ENCODE assay signal across 20 cellular contexts in the genomic region with DNA sequence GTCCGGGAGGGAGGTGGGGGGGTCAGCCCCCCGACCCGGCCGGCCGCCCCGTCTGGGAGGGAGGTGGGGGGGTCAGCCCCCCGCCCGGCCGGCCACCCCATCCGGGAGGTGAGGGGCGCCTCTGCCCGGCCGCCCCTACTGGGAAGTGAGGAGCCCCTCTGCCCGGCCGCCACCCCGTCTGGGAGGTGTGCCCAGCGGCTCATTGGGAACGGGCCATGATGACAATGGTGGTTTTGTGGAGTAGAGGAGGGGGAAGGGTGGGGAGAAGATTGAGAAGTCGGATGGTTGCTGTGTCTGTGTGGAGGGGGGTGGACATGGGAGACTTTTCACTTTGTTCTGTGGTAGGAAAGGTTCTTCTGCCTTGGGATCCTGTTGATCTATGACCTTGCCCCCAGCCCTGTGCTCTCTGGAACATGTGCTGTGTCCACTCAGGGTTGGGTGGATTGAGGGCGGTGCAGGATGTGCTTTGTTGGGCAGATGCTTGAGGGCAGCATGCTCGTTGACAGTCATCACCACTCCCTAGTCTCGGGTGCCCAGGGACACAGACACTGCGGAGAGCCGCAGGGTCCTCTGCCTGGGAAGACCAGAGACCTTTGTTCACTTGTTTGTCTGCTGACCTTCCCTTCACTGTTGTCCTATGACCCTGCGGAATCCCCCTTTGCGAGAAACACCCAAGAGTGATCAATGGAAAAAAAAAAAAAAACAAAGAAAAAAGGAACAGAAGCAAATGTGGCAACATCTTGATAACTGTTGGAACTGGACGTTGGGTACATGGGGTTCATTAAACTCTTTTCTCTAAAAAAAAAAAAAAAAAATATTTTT. TPM values are rescaled to one million over a fixed set of nuclear protein-coding genes. Genes with fewer than 3 reads are reported as not detected.
DNase-seq lines count a peak whose midpoint lies in the region; ATAC-seq and TF ChIP-seq lines count a peak whose summit lies in the region.
"Had no signal": no experiment of that assay in that cellular context is flagged by ENCODE, and none has a peak within 500 bp of the region (broad histone marks: within the 10 kb centered on the region; RNA-seq: fewer than 3 reads in every experiment).

No MANE protein-coding gene starts in this region.

- H3K9me2 ChIP-seq in OCI-LY7 (ENCODE audit: insufficient read depth, low read length), result no peaks in the 10 kb centered on the region

- no peak overlapping the region for H3K4me3 Mint-ChIP-seq in natural killer cell treated with Interleukin-12 subunit alpha and Interleukin-12 subunit beta and Interleukin-15 and Interleukin-18, amount 100 ng/mL, for 72 hours
- H3K4me3 Mint-ChIP-seq in natural killer cell, result no peak overlapping the region
- no peak overlapping the region for H3K4me3 Mint-ChIP-seq in glutamatergic neuron (ENCODE audit: unreplicated experiment)
- H3K4me3 Mint-ChIP-seq: B cell; CD8-positive, alpha-beta T cell; HFFc6 had no signal

- no peak for ATAC-seq in natural killer cell treated with Interleukin-12 subunit alpha and Interleukin-12 subunit beta and Interleukin-15 and Interleukin-18, amount 100 ng/mL, for 72 hours
- no peak for ATAC-seq in natural killer cell
- no peak for ATAC-seq in HG03520 (IDR thresholded peaks at IDR 0.05; ENCODE audit: unreplicated experiment)
- ATAC-seq in HG03139 (IDR thresholded peaks at IDR 0.05; ENCODE audit: unreplicated experiment), result no peak
- ATAC-seq: CD8-positive, alpha-beta T cell; HCT116 had no signal

- H3K4me1 Mint-ChIP-seq in natural killer cell treated with Interleukin-12 subunit alpha and Interleukin-12 subunit beta and Interleukin-15 and Interleukin-18, amount 100 ng/mL, for 72 hours (ENCODE audit: low read depth in 2 of 2), result no peaks in the 10 kb centered on the region
- H3K4me1 Mint-ChIP-seq in natural killer cell (no peaks in the 10 kb centered on the region), glutamatergic neuron (ENCODE audit: low read depth, unreplicated experiment) (peaks cover 16% of the 10 kb centered on the region)
- H3K4me1 Mint-ChIP-seq: B cell had no signal

- H3K4me2 ChIP-seq in OCI-LY7 (ENCODE audit: low read length), result no peak overlapping the region

- H3K27ac ChIP-seq in OCI-LY7 (ENCODE audit: low read depth, low read length, poor library complexity, severe bottlenecking), result no peak overlapping the region
- H3K27ac ChIP-seq: BLaER1 treated with 17β-estradiol and CSF1 and Interleukin-3, amounts not matched to agents 10 nM and 100 nM; HL-60 had no signal

- no peaks in the 10 kb centered on the region for H3K79me2 ChIP-seq in OCI-LY7 (ENCODE audit: insufficient read depth, low read depth, low read length)

- intact Hi-C loops in natural killer cell (cut with micrococcal nuclease) (no loop called here), OCI-LY7 (cut with micrococcal nuclease; ENCODE audit: unreplicated experiment) (no loop called here)

- CTCF ChIA-PET in OCI-LY7 (lab: Charles Lee; ENCODE audit: unreplicated experiment), result no interaction called here

- no peaks in the 10 kb centered on the region for H3K9me3 ChIP-seq in OCI-LY7 (ENCODE audit: low read length)

- no TSS peak for BruUV-seq in OCI-LY7 (replicated peaks; lab: Mats Ljungman, UMichigan)

- H3K4me3 ChIP-seq in OCI-LY7 (ENCODE audit: low read depth, low read length, poor library complexity, severe bottlenecking), result no peak overlapping the region
- H3K4me3 ChIP-seq: BLaER1 treated with 17β-estradiol and CSF1 and Interleukin-3, amounts not matched to agents 10 nM and 100 nM; K562 had no signal

- no peaks in the 10 kb centered on the region for H4K20me1 ChIP-seq in OCI-LY7 (ENCODE audit: insufficient read depth, low read length)
- H4K20me1 ChIP-seq: BLaER1 treated with 17β-estradiol and CSF1 and Interleukin-3, amounts not matched to agents 10 nM and 100 nM had no signal

- H3K9me3 Mint-ChIP-seq in natural killer cell treated with Interleukin-12 subunit alpha and Interleukin-12 subunit beta and Interleukin-15 and Interleukin-18, amount 100 ng/mL, for 72 hours, result no peaks in the 10 kb centered on the region
- H3K9me3 Mint-ChIP-seq in natural killer cell (no peaks in the 10 kb centered on the region), glutamatergic neuron (ENCODE audit: unreplicated experiment) (peaks cover 15% of the 10 kb centered on the region)
- H3K9me3 Mint-ChIP-seq: CD8-positive, alpha-beta T cell; HFFc6 had no signal

- no peak overlapping the region for H3K27ac Mint-ChIP-seq in natural killer cell treated with Interleukin-12 subunit alpha and Interleukin-12 subunit beta and Interleukin-15 and Interleukin-18, amount 100 ng/mL, for 72 hours
- H3K27ac Mint-ChIP-seq in natural killer cell (no peak overlapping the region), glutamatergic neuron (ENCODE audit: unreplicated experiment) (peak overlapping the region; percentile 92)
- H3K27ac Mint-ChIP-seq: B cell; CD8-positive, alpha-beta T cell; HFFc6 had no signal

- no peak overlapping the region for H2AFZ ChIP-seq in OCI-LY7 (ENCODE audit: low read length)

- DNase-seq in natural killer cell treated with Interleukin-12 subunit alpha and Interleukin-12 subunit beta and Interleukin-15 and Interleukin-18, amount 100 ng/mL, for 72 hours (ENCODE audit: low spot score), result peak; percentile 16
- DNase-seq in natural killer cell (no peak), glutamatergic neuron (no peak), myocyte (ENCODE audit: low read depth) (peak; percentile 9), OCI-LY7 (ENCODE audit: low spot score) (no peak)
- DNase-seq: 8988T; CD8-positive, alpha-beta T cell; DMS79; GDM1; GOT3; H7; HFFc6; IMR-90 had no signal

- no peaks in the 10 kb centered on the region for H3K36me3 ChIP-seq in OCI-LY7 (ENCODE audit: insufficient read depth, low read length)
- H3K36me3 ChIP-seq: BLaER1 treated with 17β-estradiol and CSF1 and Interleukin-3, amounts not matched to agents 10 nM and 100 nM had no signal

- no peaks in the 10 kb centered on the region for H3K36me3 Mint-ChIP-seq in natural killer cell treated with Interleukin-12 subunit alpha and Interleukin-12 subunit beta and Interleukin-15 and Interleukin-18, amount 100 ng/mL, for 72 hours
- H3K36me3 Mint-ChIP-seq in natural killer cell (no peaks in the 10 kb centered on the region), glutamatergic neuron (ENCODE audit: unreplicated experiment) (peaks cover 10% of the 10 kb centered on the region)

- H3K4me1 ChIP-seq in OCI-LY7 (ENCODE audit: insufficient read depth, low read length, poor library complexity, severe bottlenecking), result peaks cover 5% of the 10 kb centered on the region

- POLR2A ChIA-PET in OCI-LY7 (lab: Charles Lee), result no interaction called here

- TF ChIP-seq CTCF in natural killer cell (IDR thresholded peaks at IDR 0.05) (no peak), glutamatergic neuron (IDR thresholded peaks at IDR 0.05; ENCODE audit: partially characterized antibody, unreplicated experiment) (no peak), OCI-LY7 (conservative IDR thresholded peaks at IDR 0.05; ENCODE audit: low read length) (no peak)

- H3K27me3 Mint-ChIP-seq in natural killer cell treated with Interleukin-12 subunit alpha and Interleukin-12 subunit beta and Interleukin-15 and Interleukin-18, amount 100 ng/mL, for 72 hours, result no peaks in the 10 kb centered on the region
- H3K27me3 Mint-ChIP-seq in natural killer cell (ENCODE audit: low read depth in 2 of 2) (no peaks in the 10 kb centered on the region), glutamatergic neuron (ENCODE audit: unreplicated experiment) (peaks cover 12% of the 10 kb centered on the region)
- H3K27me3 Mint-ChIP-seq: B cell had no signal

RNA-seq across cellular contexts. Expression of a gene that starts 15.7 kb away (rescaled TPM):
- 100 to 1,000 TPM in 1 of 2 donors, 10 to 100 TPM in 1; 45.4 to 123 TPM for total RNA-seq in natural killer cell treated with Interleukin-12 subunit alpha and Interleukin-12 subunit beta and Interleukin-15 and Interleukin-18, amount 100 ng/mL, for 72 hours
- total RNA-seq in natural killer cell, result 1 to 10 TPM; 4.6 to 5.6 (median 4.7) TPM
- total RNA-seq in glutamatergic neuron (ENCODE audit: unreplicated experiment), result 66.0 TPM
- total RNA-seq in myocyte, result 4.3 and 6.0 TPM in 2 replicates
- 3.8 TPM for polyA plus RNA-seq in myocyte (2012)
- total RNA-seq in OCI-LY7 (2014; rRNA removed; shearing (Covaris generic)), result 128 and 135 TPM in 2 replicates
- 148 and 168 TPM in 2 replicates for total RNA-seq in OCI-LY7 (2022)

RNA-seq across cellular contexts. Expression of a gene that starts 18.3 kb away (rescaled TPM):
- total RNA-seq in natural killer cell treated with Interleukin-12 subunit alpha and Interleukin-12 subunit beta and Interleukin-15 and Interleukin-18, amount 100 ng/mL, for 72 hours, result 1 to 10 TPM; 6.9 to 9.3 TPM
- 1 to 10 TPM; 4.7 to 6.6 (median 6.2) TPM for total RNA-seq in natural killer cell
- total RNA-seq in glutamatergic neuron (ENCODE audit: unreplicated experiment), result 9.4 TPM
- 4.8 and 6.4 TPM in 2 replicates for total RNA-seq in myocyte
- polyA plus RNA-seq in myocyte (2012), result 8.6 TPM
- 3.1 and 4.2 TPM in 2 replicates for total RNA-seq in OCI-LY7 (2014; rRNA removed; shearing (Covaris generic))
- 7.8 and 8.2 TPM in 2 replicates for total RNA-seq in OCI-LY7 (2022)

RNA-seq across cellular contexts. Expression of a gene that starts 27.6 kb away (rescaled TPM):
- 10 to 100 TPM; 16.9 to 29.5 TPM for total RNA-seq in natural killer cell treated with Interleukin-12 subunit alpha and Interleukin-12 subunit beta and Interleukin-15 and Interleukin-18, amount 100 ng/mL, for 72 hours
- total RNA-seq in natural killer cell, result 10 to 100 TPM in 2 of 3 donors, 1 to 10 TPM in 1; 9.7 to 18.1 (median 13.4) TPM
- 146 TPM for total RNA-seq in glutamatergic neuron (ENCODE audit: unreplicated experiment)
- total RNA-seq in myocyte, result 186 and 221 TPM in 2 replicates
- 62.3 TPM for polyA plus RNA-seq in myocyte (2012)
- total RNA-seq in OCI-LY7 (2014; rRNA removed; shearing (Covaris generic)), result 48.2 and 62.4 TPM in 2 replicates
- total RNA-seq in OCI-LY7 (2022), result 71.3 and 79.4 TPM in 2 replicates

RNA-seq across cellular contexts. Expression of a gene that starts 30.0 kb away (rescaled TPM):
- total RNA-seq in natural killer cell treated with Interleukin-12 subunit alpha and Interleukin-12 subunit beta and Interleukin-15 and Interleukin-18, amount 100 ng/mL, for 72 hours, result 1 to 10 TPM; 4.6 to 8.9 TPM
- total RNA-seq in natural killer cell (1 to 10 TPM; 3.6 to 5.1 (median 4.3) TPM), glutamatergic neuron (ENCODE audit: unreplicated experiment) (3.3 TPM), myocyte (1.8 and 2.0 TPM in 2 replicates), OCI-LY7 (2022) (6.8 and 7.7 TPM in 2 replicates)
- 2.4 TPM for polyA plus RNA-seq in myocyte (2012)
- total RNA-seq in OCI-LY7 (2014; rRNA removed; shearing (Covaris generic)), result 3.2 and 3.4 TPM in 2 replicates

RNA-seq across cellular contexts. Expression of a gene that starts 35.1 kb away (rescaled TPM):
- total RNA-seq in natural killer cell treated with Interleukin-12 subunit alpha and Interleukin-12 subunit beta and Interleukin-15 and Interleukin-18, amount 100 ng/mL, for 72 hours, result 1 to 10 TPM; 1.7 to 4.3 TPM
- 1 to 10 TPM in 2 of 3 donors, under 1 TPM in 1; 0.80 to 2.2 (median 1.1) TPM for total RNA-seq in natural killer cell
- total RNA-seq in glutamatergic neuron (ENCODE audit: unreplicated experiment), result 1.0 TPM
- 0.10 TPM in 1 of 2 replicates, not detected in the other for total RNA-seq in myocyte
- polyA plus RNA-seq in myocyte (2012), result 0.52 TPM
- 7.4 and 11.7 TPM in 2 replicates for total RNA-seq in OCI-LY7 (2014; rRNA removed; shearing (Covaris generic))
- total RNA-seq in OCI-LY7 (2022), result 5.1 and 5.6 TPM in 2 replicates

Comparison
In these comparisons a context has a peak if more than half of its experiments do, and no peak if none do; other contexts are left out.
1. DNase-seq: peak in natural killer cell treated with Interleukin-12 subunit alpha and Interleukin-12 subunit beta and Interleukin-15 and Interleukin-18, amount 100 ng/mL, for 72 hours (single experiment) and myocyte (single experiment); none in natural killer cell (single experiment), glutamatergic neuron (single experiment) and OCI-LY7 (single experiment).